Comparison of ENCODE assay signal across 8 cellular contexts in the genomic region with DNA sequence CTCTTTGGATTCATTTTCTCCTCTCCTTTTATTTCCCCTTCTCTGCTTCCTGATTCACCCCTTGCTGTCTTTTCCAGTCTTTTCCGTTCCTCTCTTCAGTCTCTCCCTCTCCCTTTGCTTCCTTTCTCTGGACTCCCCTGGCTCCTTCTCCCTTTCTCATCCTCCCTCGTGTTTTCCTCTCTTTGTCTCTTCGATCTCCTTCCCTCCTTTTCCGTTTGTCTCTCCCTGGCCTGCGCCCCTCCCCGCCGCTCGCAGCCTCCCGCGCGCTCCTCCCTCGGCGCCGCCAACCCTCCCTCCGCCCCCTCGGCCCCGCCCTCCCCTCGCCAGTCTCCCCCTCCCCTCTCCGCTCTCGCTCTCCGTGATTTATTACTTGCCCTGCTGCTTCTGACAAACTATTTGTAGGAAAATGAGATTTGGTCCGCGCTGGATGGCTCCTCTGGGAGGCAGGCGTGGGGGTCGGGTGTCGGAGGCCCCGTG. TPM values are rescaled to one million over a fixed set of nuclear protein-coding genes. Genes with fewer than 3 reads are reported as not detected.
DNase-seq lines count a peak whose midpoint lies in the region; ATAC-seq and TF ChIP-seq lines count a peak whose summit lies in the region.

No MANE protein-coding gene starts in this region.

- no peaks in the 10 kb centered on the region for H3K36me3 ChIP-seq in body of pancreas (replicated peaks in 1 of 2; ENCODE audit: insufficient read depth in 1 of 2, low read depth in 2 of 2)

- ATAC-seq in T-helper 17 cell (peak; percentile 78), body of pancreas (peak; percentile 88), HG03139 (IDR thresholded peaks at IDR 0.05; ENCODE audit: unreplicated experiment) (no peak), HG02981 (IDR thresholded peaks at IDR 0.05; ENCODE audit: unreplicated experiment) (no peak)

- peaks cover 7% of the 10 kb centered on the region for H3K4me1 Mint-ChIP-seq in T-helper 17 cell

- no peaks in the 10 kb centered on the region for H3K9me3 ChIP-seq in T-helper 17 cell (ENCODE audit: control insufficient read depth, low read length, poor library complexity, severe bottlenecking)
- no peaks in the 10 kb centered on the region for H3K9me3 ChIP-seq in body of pancreas

- H3K27ac Mint-ChIP-seq in T-helper 17 cell = no peak overlapping the region

- H3K4me3 ChIP-seq in body of pancreas = peak overlapping the region in 1 of 2 donors; percentile 9

- H3K4me1 ChIP-seq in body of pancreas = peaks cover 7% of the 10 kb centered on the region

- peak overlapping the region in 3 of 4 donors; percentile 38 to 55 (median 53) for H3K27ac ChIP-seq in body of pancreas

- TF ChIP-seq CTCF in body of pancreas (IDR thresholded peaks at IDR 0.05) = no peak

- H3K4me3 Mint-ChIP-seq in T-helper 17 cell = peak overlapping the region; percentile 90

- DNase-seq in EH (ENCODE audit: low read depth) = peak; percentile 80
- DNase-seq in NCI-H1105 treated with DMSO at 0.1 percent for 48 hours (lab: John Stamatoyannopoulos, UW) = peak; percentile 62
- DNase-seq in T-helper 17 cell = peak in 1 of 3 donors; percentile 18
- DNase-seq in body of pancreas = peak; percentile 44 to 53 (median 50)
- DNase-seq in iPS-NIHi11 (ENCODE audit: low spot score) = peak; percentile 95
- DNase-seq in stimulated activated CD4-positive, alpha-beta T cell treated with anti-CD3 and anti-CD28 coated beads, Interleukin-12 subunit alpha, Interleukin-12 subunit beta, amount 100 ng/mL, for 24 hours (ENCODE audit: low read depth in 2 of 2) = peak; percentile 31 to 41

- TF ChIP-seq POLR2A in body of pancreas (IDR thresholded peaks at IDR 0.05) = peak in 2 of 3 donors; percentile 12 to 14

- intact Hi-C loops in body of pancreas (cut with DNase I) = no loop called here

- H3K27me3 Mint-ChIP-seq in T-helper 17 cell = peaks cover 40% of the 10 kb centered on the region

- 0 to 1% methylated on average over 22 to 23 of the region's 27 CpGs for WGBS in body of pancreas, 2 donors

- H3K27me3 ChIP-seq in body of pancreas = no peaks in the 10 kb centered on the region

- H3K36me3 Mint-ChIP-seq in T-helper 17 cell (ENCODE audit: low read depth) = peaks cover 2% of the 10 kb centered on the region

RNA-seq across cellular contexts. Expression of gene PAX8, which starts 46.0 kb away (rescaled TPM):
- total RNA-seq in T-helper 17 cell = 1 to 10 TPM in 1 of 2 donors, under 1 TPM in 1; 0.21 to 1.4 TPM
- 1 to 10 TPM in 1 of 2 donors, under 1 TPM in 1; 0.52 to 2.3 TPM for total RNA-seq in body of pancreas

Comparison
In these comparisons a context has a peak if more than half of its experiments do, and no peak if none do; other contexts are left out.
1. ATAC-seq: peak in T-helper 17 cell (single experiment) and body of pancreas (single experiment); none in HG03139 (single experiment) and HG02981 (single experiment).